In genomic region chr15:56734013-56734625, GRCh38 we compare ENCODE assay signal across 8 cellular contexts. TPM values are rescaled to one million over a fixed set of nuclear protein-coding genes. Genes with fewer than 3 reads are reported as not detected.
DNase-seq lines count a peak whose midpoint lies in the region; ATAC-seq, FAIRE-seq and TF ChIP-seq lines count a peak whose summit lies in the region.

No MANE protein-coding gene starts in this region.

- POLR2A ChIA-PET in activated CD8-positive, alpha-beta T cell treated with anti-CD3 and anti-CD28 coated beads, Interleukin-2, amount 10 ng/mL, durations not matched to agents 7 days and 5 days (lab: Charles Lee), result interaction anchor here (0.6 to 1.3 kb wide), 4 partner anchors 10 to 186 kb away, joined by 3 to 6 read pairs (median 4); partner anchors contain the start of gene TCF12
- POLR2A ChIA-PET in HepG2 (lab: Yijun Ruan, JAX), result interaction anchor here (1.0 kb wide), 2 partner anchors 39 to 74 kb away, joined by 3 to 4 read pairs; no protein-coding TSS in a partner anchor

- CTCF ChIA-PET in activated naive CD4-positive, alpha-beta T cell treated with anti-CD3 and anti-CD28 coated beads, Interleukin-2, amount 10 ng/mL, durations not matched to agents 7 days and 5 days (lab: Charles Lee), result interaction anchor here (0.7 kb wide), 1 partner anchor 46 kb away, joined by 3 read pairs; no protein-coding TSS in a partner anchor
- CTCF ChIA-PET in activated CD8-positive, alpha-beta T cell treated with anti-CD3 and anti-CD28 coated beads, Interleukin-2, amount 10 ng/mL, durations not matched to agents 7 days and 5 days (lab: Charles Lee), result interaction anchor here (1.1 kb wide), 1 partner anchor 10 kb away, joined by 3 read pairs; no protein-coding TSS in a partner anchor
- CTCF ChIA-PET in HepG2 (lab: Yijun Ruan, JAX; ENCODE audit: low intra/inter-chr PET ratio, low total read pairs), result no interaction called here

- no peak for TF ChIP-seq RAD21 in HepG2 (CRISPR knock-in tag; IDR thresholded peaks at IDR 0.05)

- DNase-seq in activated naive CD4-positive, alpha-beta T cell treated with anti-CD3 and anti-CD28 coated beads, Interleukin-2, amount 10 ng/mL, durations not matched to agents 7 days and 5 days, result no peak
- no peak for DNase-seq in activated naive CD4-positive, alpha-beta T cell (lab: John Stamatoyannopoulos, UW)
- no peak for DNase-seq in activated CD8-positive, alpha-beta T cell treated with anti-CD3 and anti-CD28 coated beads, Interleukin-2, amount 10 ng/mL, durations not matched to agents 7 days and 5 days
- DNase-seq in HepG2 (ENCODE audit: low spot score) (no peak), tibial nerve (ENCODE audit: low spot score in 2 of 2) (no peak)
- DNase-seq in activated effector memory CD4-positive, alpha-beta T cell treated with anti-CD3 and anti-CD28 coated beads, Interleukin-2, amount 50 U/mL, for 16 hours, result no peak

- H3K4me1 Mint-ChIP-seq in activated naive CD4-positive, alpha-beta T cell treated with anti-CD3 and anti-CD28 coated beads, Interleukin-2, amount 10 ng/mL, durations not matched to agents 7 days and 5 days, result peaks cover 22% of the 10 kb centered on the region
- peaks cover 21% of the 10 kb centered on the region for H3K4me1 Mint-ChIP-seq in activated CD8-positive, alpha-beta T cell treated with anti-CD3 and anti-CD28 coated beads, Interleukin-2, amount 10 ng/mL, durations not matched to agents 7 days and 5 days (ENCODE audit: low read depth)

- intact Hi-C loops in HepG2 (cut with micrococcal nuclease; ENCODE audit: unreplicated experiment), result loop anchor here (10.0 kb wide), 1 partner anchor 239 kb away; no protein-coding TSS in a partner anchor

- no peaks in the 10 kb centered on the region for H3K9me3 Mint-ChIP-seq in activated naive CD4-positive, alpha-beta T cell treated with anti-CD3 and anti-CD28 coated beads, Interleukin-2, amount 10 ng/mL, durations not matched to agents 7 days and 5 days
- H3K9me3 Mint-ChIP-seq in activated CD8-positive, alpha-beta T cell treated with anti-CD3 and anti-CD28 coated beads, Interleukin-2, amount 10 ng/mL, durations not matched to agents 7 days and 5 days (ENCODE audit: insufficient read depth), result no peaks in the 10 kb centered on the region

- ATAC-seq in activated CD8-positive, alpha-beta T cell treated with anti-CD3 and anti-CD28 coated beads, Interleukin-2, amount 10 ng/mL, durations not matched to agents 7 days and 5 days, result no peak
- no peak for ATAC-seq in HepG2
- ATAC-seq in HG02981 (IDR thresholded peaks at IDR 0.05; ENCODE audit: unreplicated experiment), result no peak
- ATAC-seq in GM21529 (IDR thresholded peaks at IDR 0.05; ENCODE audit: unreplicated experiment), result no peak

- H2AFZ ChIP-seq in HepG2 (ENCODE audit: low read length), result no peak overlapping the region

- TF ChIP-seq EP300 in HepG2 (IDR thresholded peaks at IDR 0.05; ENCODE audit: low read depth in 2 of 2, low read length in 2 of 2), result no peak
- TF ChIP-seq EP300 in HepG2 (CRISPR knock-in tag; IDR thresholded peaks at IDR 0.05; ENCODE audit: borderline replicate concordance), result no peak
- TF ChIP-seq EP300 in tibial nerve (IDR thresholded peaks at IDR 0.05), result no peak

- H3K4me3 ChIP-seq in HepG2 (replicated peaks in 1 of 3; ENCODE audit: insufficient read depth in 1 of 3, low read depth in 2 of 3, low read length in 3 of 3), result no peak overlapping the region
- H3K4me3 ChIP-seq in tibial nerve, result peak overlapping the region in 3 of 4 donors; percentile 56 to 93 (median 80)

- H3K4me2 ChIP-seq in HepG2 (ENCODE audit: low read depth, low read length), result no peak overlapping the region

- H3K36me3 Mint-ChIP-seq in activated naive CD4-positive, alpha-beta T cell treated with anti-CD3 and anti-CD28 coated beads, Interleukin-2, amount 10 ng/mL, durations not matched to agents 7 days and 5 days, result peaks cover 12% of the 10 kb centered on the region
- peaks cover 10% of the 10 kb centered on the region for H3K36me3 Mint-ChIP-seq in activated CD8-positive, alpha-beta T cell treated with anti-CD3 and anti-CD28 coated beads, Interleukin-2, amount 10 ng/mL, durations not matched to agents 7 days and 5 days (ENCODE audit: low read depth)

- no peak for TF ChIP-seq POLR2A in HepG2 (IDR thresholded peaks at IDR 0.05; ENCODE audit: insufficient read depth in 1 of 2, low read depth in 2 of 2, low read length in 2 of 2)
- TF ChIP-seq POLR2A in tibial nerve (IDR thresholded peaks at IDR 0.05), result no peak

- H3K4me3 Mint-ChIP-seq in activated naive CD4-positive, alpha-beta T cell treated with anti-CD3 and anti-CD28 coated beads, Interleukin-2, amount 10 ng/mL, durations not matched to agents 7 days and 5 days, result peak overlapping the region; percentile 49
- peak overlapping the region; percentile 42 for H3K4me3 Mint-ChIP-seq in activated CD8-positive, alpha-beta T cell treated with anti-CD3 and anti-CD28 coated beads, Interleukin-2, amount 10 ng/mL, durations not matched to agents 7 days and 5 days

- H3K27ac ChIP-seq in HepG2 (ENCODE audit: extremely low read length, insufficient read depth, low read length), result no peak overlapping the region
- H3K27ac ChIP-seq in tibial nerve, result peak overlapping the region; percentile 93 to 100 (median 96)

- no peaks in the 10 kb centered on the region for H3K36me3 ChIP-seq in HepG2 (replicated peaks in 1 of 2; ENCODE audit: control insufficient read depth in 1 of 2, insufficient read depth in 2 of 2, low read length in 2 of 2)
- no peaks in the 10 kb centered on the region for H3K36me3 ChIP-seq in tibial nerve

- no peaks in the 10 kb centered on the region for H4K20me1 ChIP-seq in HepG2 (ENCODE audit: insufficient read depth, low read length)

- no TSS peak for BruUV-seq in HepG2 (replicated peaks; lab: Mats Ljungman, UMichigan)

- peaks cover 7% of the 10 kb centered on the region; the same call in 1 of the 2 replicates for H3K9me3 ChIP-seq in HepG2 (ENCODE audit: low read length)
- H3K9me3 ChIP-seq in tibial nerve, result no peaks in the 10 kb centered on the region

- no peak overlapping the region for H3K9ac ChIP-seq in HepG2 (ENCODE audit: insufficient read depth, low read depth, low read length)

- 93% methylated on average over 9 of the region's 9 CpGs for WGBS in HepG2 (ENCODE audit: low lambda C conversion rate)
- WGBS in tibial nerve, 2 donors, result 82 to 86% methylated on average over 9 of the region's 9 CpGs

- in situ Hi-C loops in HepG2 (cut with HindIII; ENCODE audit: extremely low pct_ligation_motif_present, low pct_unique_long_range_greater_than_20kb), result no loop called here

- no peak overlapping the region for H3K27ac Mint-ChIP-seq in activated naive CD4-positive, alpha-beta T cell treated with anti-CD3 and anti-CD28 coated beads, Interleukin-2, amount 10 ng/mL, durations not matched to agents 7 days and 5 days
- peak overlapping the region; percentile 60 for H3K27ac Mint-ChIP-seq in activated CD8-positive, alpha-beta T cell treated with anti-CD3 and anti-CD28 coated beads, Interleukin-2, amount 10 ng/mL, durations not matched to agents 7 days and 5 days

- H3K27me3 Mint-ChIP-seq in activated naive CD4-positive, alpha-beta T cell treated with anti-CD3 and anti-CD28 coated beads, Interleukin-2, amount 10 ng/mL, durations not matched to agents 7 days and 5 days, result peaks cover 4% of the 10 kb centered on the region
- H3K27me3 Mint-ChIP-seq in activated CD8-positive, alpha-beta T cell treated with anti-CD3 and anti-CD28 coated beads, Interleukin-2, amount 10 ng/mL, durations not matched to agents 7 days and 5 days (ENCODE audit: low read depth), result peaks cover 6% of the 10 kb centered on the region

- H3K4me1 ChIP-seq in HepG2 (ENCODE audit: insufficient read depth, low read length) (peaks cover 67% of the 10 kb centered on the region), tibial nerve (peaks cover 5 to 39% (median 27%) of the 10 kb centered on the region in 4 donors)

- no peak for TF ChIP-seq CTCF in HepG2 (CRISPR knock-in tag; IDR thresholded peaks at IDR 0.05)
- TF ChIP-seq CTCF in tibial nerve (IDR thresholded peaks at IDR 0.05), result no peak

- H3K79me2 ChIP-seq in HepG2 (ENCODE audit: insufficient read depth, low read length), result peaks cover 13% of the 10 kb centered on the region

- H3K27me3 ChIP-seq in HepG2 (ENCODE audit: control insufficient read depth in 1 of 2, insufficient read depth in 2 of 2, low read length in 2 of 2) (no peaks in the 10 kb centered on the region; a peak in 1 of 5 replicates), tibial nerve (no peaks in the 10 kb centered on the region)

- FAIRE-seq in HepG2 (lab: Jason Lieb, UNC), result no peak

TF ChIP-seq in HepG2, 621 proteins besides CTCF, POLR2A, EP300 and RAD21 (continues in another document):
- TF ChIP-seq ZNF790 (CRISPR knock-in tag; IDR thresholded peaks at IDR 0.05; ENCODE audit: borderline replicate concordance) (0 out of 2 replicates have a peak, but pooled peaks have one; percentile 18), NFYB (CRISPR knock-in tag; IDR thresholded peaks at IDR 0.05) (no peak), ZNF496 (CRISPR knock-in tag; IDR thresholded peaks at IDR 0.05; ENCODE audit: insufficient replicate concordance) (no peak), KDM1A (CRISPR knock-in tag; IDR thresholded peaks at IDR 0.05) (no peak)

RNA-seq across cellular contexts. Expression of gene ZNF280D, which starts 0.8 kb away (rescaled TPM):
- total RNA-seq in activated CD8-positive, alpha-beta T cell treated with anti-CD3 and anti-CD28 coated beads, Interleukin-2, amount 10 ng/mL, durations not matched to agents 7 days and 5 days, result 10 to 100 TPM; 17.5 to 21.0 TPM
- total RNA-seq in HepG2 (2016; rRNA removed; fragmentation: Illumina TruSeq; extraction: Trizol) (11.9 and 13.1 TPM in 2 replicates), tibial nerve (100 to 1,000 TPM in 1 of 4 donors, 10 to 100 TPM in 3; 60.6 to 107 (median 75.2) TPM)
- total RNA-seq in HepG2 (2016; cell fraction: cytosol; rRNA removed; fragmentation: Illumina TruSeq; extraction: Trizol; ENCODE audit: low read depth), result 5.4 and 7.1 TPM in 2 replicates
- total RNA-seq in HepG2 (2016; cell fraction: insoluble cytoplasmic fraction; rRNA removed; fragmentation: Illumina TruSeq; extraction: Trizol), result 11.5 and 15.5 TPM in 2 replicates
- 9.9 and 10.1 TPM in 2 replicates for total RNA-seq in HepG2 (2016; cell fraction: membrane; rRNA removed; fragmentation: Illumina TruSeq; extraction: Trizol)
- total RNA-seq in HepG2 (2016; cell fraction: nucleus; rRNA removed; fragmentation: Illumina TruSeq; extraction: Trizol), result 24.9 and 26.5 TPM in 2 replicates
- polyA plus RNA-seq in HepG2 (2011; rRNA removed), result 5.4 and 7.1 TPM in 2 replicates
- 2.2 and 3.9 TPM in 2 replicates for polyA plus RNA-seq in HepG2 (2011; cell fraction: cytosol; rRNA removed)
- 6.2 and 6.6 TPM in 2 replicates for polyA plus RNA-seq in HepG2 (2011; cell fraction: nucleus; rRNA removed)
- 8.9 and 11.0 TPM in 2 replicates for polyA plus RNA-seq in HepG2 (2012)
- polyA plus RNA-seq in HepG2 (2016; cell fraction: cytosol; fragmentation: Illumina TruSeq; extraction: Trizol; ENCODE audit: low read depth), result 3.4 and 6.5 TPM in 2 replicates
- 11.9 and 12.1 TPM in 2 replicates for polyA plus RNA-seq in HepG2 (2016; cell fraction: insoluble cytoplasmic fraction; fragmentation: Illumina TruSeq; extraction: Trizol; ENCODE audit: low read depth)
- 6.9 and 8.3 TPM in 2 replicates for polyA plus RNA-seq in HepG2 (2016; cell fraction: membrane; fragmentation: Illumina TruSeq; extraction: Trizol; ENCODE audit: low read depth)
- polyA plus RNA-seq in HepG2 (2016; cell fraction: nucleus; fragmentation: Illumina TruSeq; extraction: Trizol; ENCODE audit: insufficient read depth, low read depth), result 19.8 and 24.6 TPM in 2 replicates
- polyA minus RNA-seq in HepG2 (2011; rRNA and poly(A)+ RNA removed; ENCODE audit: low replicate concordance), result 4.1 and 5.7 TPM in 2 replicates
- 4.0 and 5.2 TPM in 2 replicates for polyA minus RNA-seq in HepG2 (2011; cell fraction: cytosol; rRNA and poly(A)+ RNA removed)
- polyA minus RNA-seq in HepG2 (2011; cell fraction: nucleus; rRNA and poly(A)+ RNA removed), result 40.4 and 43.9 TPM in 2 replicates

Comparison
In these comparisons a context has a peak if more than half of its experiments do, and no peak if none do; other contexts are left out.
1. H3K4me3 ChIP-seq: peak in tibial nerve (3 of 4); none in HepG2 (0 of 3).